ENCODE assay signal across 8 cellular contexts in the genomic region with DNA sequence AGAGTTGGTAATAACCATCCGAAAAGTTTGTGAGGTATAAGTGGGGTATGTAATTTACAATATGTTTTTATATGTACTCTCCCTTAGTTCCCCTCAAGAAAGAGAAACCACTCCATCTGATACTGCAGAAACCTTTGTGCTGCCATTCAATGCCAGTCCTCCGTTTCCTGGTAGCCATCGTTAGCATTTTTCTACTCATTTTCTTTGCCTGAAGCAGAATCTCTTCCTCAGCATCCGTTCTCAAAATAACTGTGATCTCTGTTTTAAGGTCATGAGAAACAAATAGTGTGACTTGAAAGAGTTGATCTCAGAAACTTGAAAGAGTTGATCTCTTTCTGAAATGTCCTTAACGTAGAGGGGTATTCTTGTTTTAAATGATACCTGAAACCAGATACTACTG. TPM values are rescaled to one million over a fixed set of nuclear protein-coding genes. Genes with fewer than 3 reads are reported as not detected.
DNase-seq lines count a peak whose midpoint lies in the region; ATAC-seq and TF ChIP-seq lines count a peak whose summit lies in the region.

No MANE protein-coding gene starts in this region.

- peak overlapping the region; percentile 97 for H3K9ac ChIP-seq in mesenchymal stem cell (ENCODE audit: low read length)

- no peak overlapping the region for H3K14ac ChIP-seq in mesenchymal stem cell (ENCODE audit: low read length in 2 of 2)

- peaks cover 7% of the 10 kb centered on the region for H3K79me1 ChIP-seq in mesenchymal stem cell (replicated peaks; ENCODE audit: low read length, poor library complexity, severe bottlenecking)

- H2BK120ac ChIP-seq in mesenchymal stem cell (ENCODE audit: low read depth, low read length): no peak overlapping the region

- H3K36me3 ChIP-seq in right atrium auricular region (peaks cover 7% of the 10 kb centered on the region), mesenchymal stem cell (ENCODE audit: control insufficient read depth in 1 of 2, insufficient read depth in 2 of 2, low read depth in 1 of 2, low read length in 2 of 2) (peaks cover 11 to 48% of the 10 kb centered on the region in 2 experiments)

- no peak overlapping the region for H2AK5ac ChIP-seq in mesenchymal stem cell (ENCODE audit: low read length, severe bottlenecking)

- TF ChIP-seq CTCF in right atrium auricular region (IDR thresholded peaks at IDR 0.05) (no peak), astrocyte of the spinal cord (IDR thresholded peaks at IDR 0.05; ENCODE audit: low read depth, low read length) (no peak)

- H3K23ac ChIP-seq in mesenchymal stem cell (ENCODE audit: low read length in 2 of 2): no peak overlapping the region

- DNase-seq in right atrium auricular region (ENCODE audit: low spot score) (no peak), Right ventricle myocardium inferior (ENCODE audit: missing footprints) (no peak), astrocyte of the spinal cord (ENCODE audit: low read depth, low spot score) (no peak), mesenchymal stem cell (peak; percentile 15), HPDE6-E6E7 (ENCODE audit: extremely low spot score) (no peak)
- DNase-seq in activated CD8-positive, alpha-beta memory T cell treated with anti-CD3 and anti-CD28 coated beads, Interleukin-2, amount 50 U/mL, for 4 hours: no peak

- peaks cover 0 to 34% of the 10 kb centered on the region in 2 donors for H3K4me1 ChIP-seq in right atrium auricular region
- peaks cover 4% of the 10 kb centered on the region for H3K4me1 ChIP-seq in mesenchymal stem cell (ENCODE audit: control insufficient read depth, insufficient read depth, low read depth, low read length)

- peak overlapping the region in 1 of 2 donors; percentile 80 for H3K27ac ChIP-seq in right atrium auricular region
- no peak overlapping the region for H3K27ac ChIP-seq in mesenchymal stem cell (ENCODE audit: low read length, poor library complexity, severe bottlenecking)

- intact Hi-C loops in Right ventricle myocardium inferior (cut with DNase I): loop anchor here (10.0 kb wide), 1 partner anchor 472 kb away; no protein-coding TSS in a partner anchor

- no peak overlapping the region for H2AFZ ChIP-seq in mesenchymal stem cell (ENCODE audit: low read depth, low read length)

- H4K91ac ChIP-seq in mesenchymal stem cell (ENCODE audit: low read length): no peak overlapping the region

- WGBS in mesenchymal stem cell: 28% methylated on average over 3 of the region's 5 CpGs

- H3K27me3 ChIP-seq in right atrium auricular region: no peaks in the 10 kb centered on the region
- H3K27me3 ChIP-seq in mesenchymal stem cell (ENCODE audit: control insufficient read depth in 1 of 2, insufficient read depth in 1 of 2, low read length in 2 of 2): no peaks in the 10 kb centered on the region

- ATAC-seq in Right ventricle myocardium inferior (no peak), HG03354 (IDR thresholded peaks at IDR 0.05; ENCODE audit: poor library complexity, severe bottlenecking, unreplicated experiment) (no peak), HG03520 (IDR thresholded peaks at IDR 0.05; ENCODE audit: unreplicated experiment) (no peak)

- in situ Hi-C loops in astrocyte of the spinal cord (cut with HindIII; ENCODE audit: low sequenced_read_pairs): no loop called here

- no peaks in the 10 kb centered on the region for H3K9me3 ChIP-seq in right atrium auricular region
- H3K9me3 ChIP-seq in mesenchymal stem cell (ENCODE audit: control insufficient read depth, low read length): no peaks in the 10 kb centered on the region

- H3K4me2 ChIP-seq in mesenchymal stem cell (ENCODE audit: low read length, poor library complexity, severe bottlenecking): peak overlapping the region; percentile 89

- H3K4me3 ChIP-seq in right atrium auricular region (peak overlapping the region; percentile 72 to 93), astrocyte of the spinal cord (ENCODE audit: low read depth, low read length) (peak overlapping the region; percentile 92), mesenchymal stem cell (ENCODE audit: insufficient read depth in 1 of 2, low read depth in 1 of 2, low read length in 2 of 2) (peak overlapping the region in 1 of 2 experiments; percentile 93)

- H2BK5ac ChIP-seq in mesenchymal stem cell (ENCODE audit: low read depth, low read length, poor library complexity, severe bottlenecking): no peak overlapping the region

- H2BK12ac ChIP-seq in mesenchymal stem cell (ENCODE audit: low read length in 2 of 2): no peak overlapping the region

- no peak overlapping the region for H4K8ac ChIP-seq in mesenchymal stem cell (ENCODE audit: low read length)

- no peak overlapping the region for H2BK15ac ChIP-seq in mesenchymal stem cell (ENCODE audit: low read depth, poor library complexity, severe bottlenecking)

- no peak overlapping the region for H3K18ac ChIP-seq in mesenchymal stem cell (ENCODE audit: low read depth in 1 of 2, low read length in 2 of 2)

- H3K4ac ChIP-seq in mesenchymal stem cell (ENCODE audit: low read depth in 1 of 2, low read length in 2 of 2): no peak overlapping the region

RNA-seq across cellular contexts. Expression of a gene that starts 1.0 kb away (rescaled TPM):
- 100 to 1,000 TPM in 1 of 2 donors, 10 to 100 TPM in 1; 39.5 to 153 TPM for total RNA-seq in right atrium auricular region
- 127 TPM for total RNA-seq in Right ventricle myocardium inferior
- polyA plus RNA-seq in mesenchymal stem cell (2013, experiment 1 of 2): 28.0 TPM
- 28.0 TPM for polyA plus RNA-seq in mesenchymal stem cell (2013, experiment 2 of 2)

RNA-seq across cellular contexts. Expression of a gene that starts 1.3 kb away (rescaled TPM):
- total RNA-seq in right atrium auricular region (10 to 100 TPM; 14.1 to 20.6 TPM), Right ventricle myocardium inferior (12.8 TPM)
- polyA plus RNA-seq in mesenchymal stem cell (2013, experiment 1 of 2): 6.9 TPM
- polyA plus RNA-seq in mesenchymal stem cell (2013, experiment 2 of 2): 6.5 TPM
